16 cellular contexts compared by ENCODE assay signal in genomic region chr12:78315018-78315417, GRCh38.
"Had no signal": no experiment of that assay in that cellular context is flagged by ENCODE, and none has a peak within 500 bp of the region (broad histone marks: within the 10 kb centered on the region; RNA-seq: fewer than 3 reads in every experiment).

No MANE protein-coding gene starts in this region.

- H3K4me1 Mint-ChIP-seq: activated CD4-positive, alpha-beta memory T cell treated with anti-CD3 and anti-CD28 coated beads, Interleukin-2, amount 10 ng/mL, durations not matched to agents 7 days and 5 days; activated CD4-positive, alpha-beta T cell treated with anti-CD3 and anti-CD28 coated beads for 36 hours; endodermal cell had no signal

- H3K36me3 ChIP-seq: cardiac muscle cell, gastrocnemius medialis, heart left ventricle, right lobe of liver had no signal

- ATAC-seq: activated CD4-positive, alpha-beta T cell treated with anti-CD3 and anti-CD28 coated beads for 36 hours; gastrocnemius medialis; heart left ventricle; left lobe of liver; psoas muscle; right lobe of liver; stimulated activated naive CD8-positive, alpha-beta T cell treated with anti-CD3 and anti-CD28 coated beads, Interleukin-15, Interleukin-2, amounts not matched to agents 100 U/mL and 50 U/mL, for 24 hours had no signal

- H3K9me3 Mint-ChIP-seq: endodermal cell had no signal

- H3K4me3 ChIP-seq: cardiac muscle cell, gastrocnemius medialis, heart left ventricle, neural progenitor cell, psoas muscle, right lobe of liver, smooth muscle cell had no signal

- H3K27ac ChIP-seq: cardiac muscle cell, gastrocnemius medialis, heart left ventricle, neural progenitor cell, psoas muscle, right lobe of liver had no signal

- H3K27me3 ChIP-seq: cardiac muscle cell, gastrocnemius medialis, heart left ventricle, neural progenitor cell, right lobe of liver had no signal

- H3K4me1 ChIP-seq: gastrocnemius medialis, heart left ventricle, psoas muscle, right lobe of liver had no signal

- H3K27ac Mint-ChIP-seq: activated CD4-positive, alpha-beta memory T cell treated with anti-CD3 and anti-CD28 coated beads, Interleukin-2, amount 10 ng/mL, durations not matched to agents 7 days and 5 days; activated CD4-positive, alpha-beta T cell treated with anti-CD3 and anti-CD28 coated beads for 36 hours; activated T-cell treated with anti-CD3 and anti-CD28 coated beads, Interleukin-2, amount 50 U/mL, for 24 hours; endodermal cell; neural progenitor cell; type B pancreatic cell had no signal

- H3K9me3 ChIP-seq: gastrocnemius medialis, psoas muscle, right lobe of liver had no signal

- DNase-seq: activated CD4-positive, alpha-beta memory T cell treated with anti-CD3 and anti-CD28 coated beads, Interleukin-2, amount 10 ng/mL, durations not matched to agents 7 days and 5 days; activated CD4-positive, alpha-beta T cell treated with anti-CD3 and anti-CD28 coated beads for 36 hours; activated naive CD4-positive, alpha-beta T cell treated with anti-CD3 and anti-CD28 coated beads, Interleukin-2, amount 50 U/mL, for 16 hours; activated T-cell treated with anti-CD3 and anti-CD28 coated beads, Interleukin-2, amount 50 U/mL, for 24 hours; endodermal cell; gastrocnemius medialis; heart left ventricle; midbrain; psoas muscle; right lobe of liver; stimulated activated naive CD8-positive, alpha-beta T cell treated with anti-CD3 and anti-CD28 coated beads, Interleukin-15, Interleukin-2, amounts not matched to agents 100 U/mL and 50 U/mL, for 24 hours had no signal

- H3K36me3 Mint-ChIP-seq: neural progenitor cell had no signal

- H3K27me3 Mint-ChIP-seq: activated CD4-positive, alpha-beta memory T cell treated with anti-CD3 and anti-CD28 coated beads, Interleukin-2, amount 10 ng/mL, durations not matched to agents 7 days and 5 days; activated CD4-positive, alpha-beta T cell treated with anti-CD3 and anti-CD28 coated beads for 36 hours; activated T-cell treated with anti-CD3 and anti-CD28 coated beads, Interleukin-2, amount 50 U/mL, for 24 hours; type B pancreatic cell had no signal

- H3K4me3 Mint-ChIP-seq: activated CD4-positive, alpha-beta memory T cell treated with anti-CD3 and anti-CD28 coated beads, Interleukin-2, amount 10 ng/mL, durations not matched to agents 7 days and 5 days; activated CD4-positive, alpha-beta T cell treated with anti-CD3 and anti-CD28 coated beads for 36 hours; activated T-cell treated with anti-CD3 and anti-CD28 coated beads, Interleukin-2, amount 50 U/mL, for 24 hours; endodermal cell; neural progenitor cell; type B pancreatic cell had no signal
